20 cellular contexts compared by ENCODE assay signal in the genomic region with DNA sequence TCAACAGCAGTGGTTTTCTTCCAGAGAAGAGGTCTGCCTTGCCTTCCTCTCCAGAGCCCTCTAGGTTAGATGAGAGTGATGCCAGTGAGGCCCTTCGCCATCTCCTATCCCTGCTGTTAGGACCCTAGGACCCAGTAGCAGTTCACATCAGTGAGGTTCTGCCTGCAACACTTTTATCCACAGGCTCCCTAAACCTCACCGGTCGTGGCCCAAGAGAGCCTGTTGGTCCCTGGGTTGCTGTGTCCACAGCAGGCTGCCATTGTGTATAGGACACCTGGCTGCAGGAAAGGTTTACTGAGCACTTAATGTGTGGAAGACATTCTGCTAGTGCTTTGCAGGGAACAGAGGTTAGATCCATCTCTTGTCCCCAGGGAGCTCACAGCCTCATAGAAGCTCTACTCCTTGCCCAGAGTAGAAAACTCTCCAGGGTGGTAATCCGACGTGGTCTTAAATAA. TPM values are rescaled to one million over a fixed set of nuclear protein-coding genes. Genes with fewer than 3 reads are reported as not detected.
"Had no signal": no experiment of that assay in that cellular context is flagged by ENCODE, and none has a peak within 500 bp of the region (broad histone marks: within the 10 kb centered on the region; RNA-seq: fewer than 3 reads in every experiment).

No MANE protein-coding gene starts in this region.

- ATAC-seq: activated CD8-positive, alpha-beta memory T cell treated with anti-CD3 and anti-CD28 coated beads, Interleukin-2, amount 10 ng/mL, durations not matched to agents 7 days and 5 days; left colon; stimulated activated naive B cell treated with anti-CD40 and anti-IgM and Interleukin-4, amounts not matched to agents 10 μg/mL and 1 μg/mL and 100 μg/mL, for 72 hours had no signal

- H3K4me1 ChIP-seq: lower lobe of right lung, sigmoid colon had no signal

- H3K36me3 ChIP-seq: lower lobe of right lung, sigmoid colon had no signal

- DNase-seq: activated CD4-positive, alpha-beta memory T cell treated with anti-CD3 and anti-CD28 coated beads, Interleukin-2, amount 10 ng/mL, durations not matched to agents 7 days and 5 days; activated CD4-positive, alpha-beta T cell treated with anti-CD3 and anti-CD28 coated beads for 48 hours; activated CD4-positive, CD25-positive, alpha-beta regulatory T cell; activated CD8-positive, alpha-beta memory T cell treated with anti-CD3 and anti-CD28 coated beads, Interleukin-2, amount 10 ng/mL, durations not matched to agents 7 days and 5 days; activated naive CD4-positive, alpha-beta T cell treated with Interleukin-2 at 50 U/mL for 16 hours; activated naive CD8-positive, alpha-beta T cell treated with anti-CD3 and anti-CD28 coated beads, Interleukin-2, amount 10 ng/mL, durations not matched to agents 7 days and 5 days; activated T-cell treated with anti-CD3 and anti-CD28 coated beads, Interleukin-2, amount 50 U/mL, for 24 hours; central memory CD4-positive, alpha-beta T cell; dorsolateral prefrontal cortex; foreskin melanocyte; hypothalamus; islet precursor cell; left colon; lower lobe of right lung; occipital lobe; sigmoid colon; stimulated activated naive B cell treated with anti-CD40 and anti-IgM and Interleukin-4, amounts not matched to agents 10 μg/mL and 1 μg/mL and 100 μg/mL, for 72 hours; T1000 had no signal

- H3K4me3 ChIP-seq: dorsolateral prefrontal cortex, lower lobe of right lung, sigmoid colon had no signal

- H3K27ac ChIP-seq: dorsolateral prefrontal cortex, lower lobe of right lung, sigmoid colon had no signal

- H3K9me3 ChIP-seq: lower lobe of right lung, sigmoid colon had no signal

RNA-seq across cellular contexts. Expression of gene ALPL, which starts 17.0 kb away (rescaled TPM):
- total RNA-seq: activated CD4-positive, alpha-beta memory T cell treated with anti-CD3 and anti-CD28 coated beads, Interleukin-2, amount 10 ng/mL, durations not matched to agents 7 days and 5 days; activated CD8-positive, alpha-beta memory T cell treated with anti-CD3 and anti-CD28 coated beads, Interleukin-2, amount 10 ng/mL, durations not matched to agents 7 days and 5 days; activated naive CD8-positive, alpha-beta T cell treated with anti-CD3 and anti-CD28 coated beads, Interleukin-2, amount 10 ng/mL, durations not matched to agents 7 days and 5 days; activated T-helper 2 cell treated with anti-CD3 and anti-CD28 coated beads, Interferon-gamma antibody, Interleukin-2, Interleukin-4, amounts not matched to agents 10 μg/mL and 5 μg/mL and 100 μg/mL, durations not matched to agents 14 hours and 24 hours and 36 hours; epithelial cell of proximal tubule had no signal
